Comparison of ENCODE assay signal across 1 cellular context in genomic region chrX:103200951-103201529, GRCh38.
TF ChIP-seq lines count a peak whose summit lies in the region.

No MANE protein-coding gene starts in this region.

TF ChIP-seq in HepG2, 621 proteins besides CTCF, POLR2A, EP300 and RAD21:
- TF ChIP-seq, protein P1, sequence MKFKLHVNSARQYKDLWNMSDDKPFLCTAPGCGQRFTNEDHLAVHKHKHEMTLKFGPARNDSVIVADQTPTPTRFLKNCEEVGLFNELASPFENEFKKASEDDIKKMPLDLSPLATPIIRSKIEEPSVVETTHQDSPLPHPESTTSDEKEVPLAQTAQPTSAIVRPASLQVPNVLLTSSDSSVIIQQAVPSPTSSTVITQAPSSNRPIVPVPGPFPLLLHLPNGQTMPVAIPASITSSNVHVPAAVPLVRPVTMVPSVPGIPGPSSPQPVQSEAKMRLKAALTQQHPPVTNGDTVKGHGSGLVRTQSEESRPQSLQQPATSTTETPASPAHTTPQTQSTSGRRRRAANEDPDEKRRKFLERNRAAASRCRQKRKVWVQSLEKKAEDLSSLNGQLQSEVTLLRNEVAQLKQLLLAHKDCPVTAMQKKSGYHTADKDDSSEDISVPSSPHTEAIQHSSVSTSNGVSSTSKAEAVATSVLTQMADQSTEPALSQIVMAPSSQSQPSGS (CRISPR knock-in tag; IDR thresholded peaks at IDR 0.05), result no peak
